6 cellular contexts compared by ENCODE assay signal in the genomic region with DNA sequence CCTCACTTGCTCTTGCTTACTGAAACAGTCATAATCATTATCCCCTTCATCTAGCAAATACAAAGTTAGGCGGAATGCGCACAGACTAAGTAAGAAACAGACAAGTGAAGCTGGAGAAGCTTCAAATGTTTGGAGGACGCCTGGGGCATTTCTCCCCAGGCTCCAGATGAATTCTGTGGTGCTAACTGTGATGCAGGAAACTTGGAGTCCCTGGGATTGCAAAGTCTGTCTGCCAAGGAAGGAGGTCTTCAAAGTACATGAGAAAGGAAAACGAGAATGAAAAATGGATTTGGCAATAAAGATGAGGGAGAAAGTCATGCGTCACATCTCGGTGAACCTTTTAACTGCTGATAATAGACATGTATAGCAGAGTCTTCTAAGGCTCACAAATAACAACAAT.
"Had no signal": no experiment of that assay in that cellular context is flagged by ENCODE, and none has a peak within 500 bp of the region (broad histone marks: within the 10 kb centered on the region; RNA-seq: fewer than 3 reads in every experiment).

No MANE protein-coding gene starts in this region.

- H3K4me3 Mint-ChIP-seq: H9, IgD-negative memory B cell had no signal

- H3K9ac ChIP-seq: GM23248 had no signal

- H3K4me3 ChIP-seq: GM23248 had no signal

- H3K4me1 Mint-ChIP-seq: IgD-negative memory B cell had no signal

- H3K27ac ChIP-seq: GM23248, HL-60 had no signal

- ATAC-seq: HepG2 had no signal

- H3K9me3 Mint-ChIP-seq: IgD-negative memory B cell had no signal

- H3K27ac Mint-ChIP-seq: H9 had no signal

- DNase-seq: GM23248, H9, HCEC 1CT had no signal
